Comparison of ENCODE assay signal across 18 cellular contexts in genomic region chr2:231036131-231036530, GRCh38. TPM values are rescaled to one million over a fixed set of nuclear protein-coding genes. Genes with fewer than 3 reads are reported as not detected.
"Had no signal": no experiment of that assay in that cellular context is flagged by ENCODE, and none has a peak within 500 bp of the region (broad histone marks: within the 10 kb centered on the region; RNA-seq: fewer than 3 reads in every experiment).

No MANE protein-coding gene starts in this region.

- ATAC-seq: activated naive CD4-positive, alpha-beta T cell treated with anti-CD3 and anti-CD28 coated beads, Interleukin-2, amount 50 U/mL, for 72 hours; foreskin keratinocyte; lower lobe of right lung; right cardiac atrium; stimulated activated naive CD8-positive, alpha-beta T cell treated with anti-CD3 and anti-CD28 coated beads, Interleukin-15, Interleukin-2, amounts not matched to agents 100 U/mL and 50 U/mL, for 24 hours had no signal

- H3K4me3 Mint-ChIP-seq: activated B cell treated with CpG ODN at 0.5 μM for 24 hours had no signal

- H3K4me1 ChIP-seq: foreskin keratinocyte, lower lobe of right lung, prostate gland had no signal

- H3K27ac Mint-ChIP-seq: activated B cell treated with CpG ODN at 0.5 μM for 24 hours; activated naive CD4-positive, alpha-beta T cell treated with anti-CD3 and anti-CD28 coated beads, Interleukin-2, amount 50 U/mL, for 72 hours; T-helper 1 cell treated with Interleukin-12 subunit alpha and Interleukin-12 subunit beta and Interleukin-4 antibody, amounts not matched to agents 30 μg/mL and 1 μg/mL, for 36 hours had no signal

- H3K36me3 Mint-ChIP-seq: activated naive CD4-positive, alpha-beta T cell treated with anti-CD3 and anti-CD28 coated beads, Interleukin-2, amount 50 U/mL, for 72 hours had no signal

- DNase-seq: activated B cell treated with CpG ODN at 0.5 μM for 24 hours; activated CD4-positive, alpha-beta T cell treated with anti-CD3 and anti-CD28 coated beads for 48 hours; activated T-cell treated with anti-CD3 and anti-CD28 coated beads for 4 hours; brain microvascular endothelial cell; cortex of kidney; effector CD8-positive, alpha-beta T cell; foreskin keratinocyte; glutamatergic neuron; lower lobe of right lung; occipital lobe; right cardiac atrium; SIG-M5; stimulated activated naive CD8-positive, alpha-beta T cell treated with anti-CD3 and anti-CD28 coated beads, Interleukin-15, Interleukin-2, amounts not matched to agents 100 U/mL and 50 U/mL, for 24 hours; transverse colon had no signal

- H3K36me3 ChIP-seq: brain microvascular endothelial cell, lower lobe of right lung, prostate gland, transverse colon had no signal

- H3K27ac ChIP-seq: brain microvascular endothelial cell, foreskin keratinocyte, lower lobe of right lung, prostate gland, transverse colon had no signal

- H3K4me1 Mint-ChIP-seq: central memory CD8-positive, alpha-beta T cell had no signal

- H3K9me3 ChIP-seq: lower lobe of right lung, prostate gland, transverse colon had no signal

- H3K9me3 Mint-ChIP-seq: activated B cell treated with CpG ODN at 0.5 μM for 24 hours; activated naive CD4-positive, alpha-beta T cell treated with anti-CD3 and anti-CD28 coated beads, Interleukin-2, amount 50 U/mL, for 72 hours; central memory CD8-positive, alpha-beta T cell; T-helper 1 cell treated with Interleukin-12 subunit alpha and Interleukin-12 subunit beta and Interleukin-4 antibody, amounts not matched to agents 30 μg/mL and 1 μg/mL, for 36 hours had no signal

- H3K4me3 ChIP-seq: lower lobe of right lung, prostate gland had no signal

RNA-seq across cellular contexts. Expression of gene C2orf72, which starts 1.2 kb away (rescaled TPM):
- total RNA-seq: activated B cell treated with CpG ODN at 0.5 μM for 24 hours, foreskin keratinocyte had no signal
- polyA plus RNA-seq: foreskin keratinocyte had no signal

RNA-seq across cellular contexts. Expression of gene SPATA3, which starts 40.2 kb away (rescaled TPM):
- total RNA-seq: activated B cell treated with CpG ODN at 0.5 μM for 24 hours, foreskin keratinocyte, lower lobe of right lung, occipital lobe, right cardiac atrium, transverse colon had no signal
- polyA plus RNA-seq: foreskin keratinocyte, right cardiac atrium had no signal
